Comparison of ENCODE assay signal across 21 cellular contexts in genomic region chr12:65294863-65295262, GRCh38. TPM values are rescaled to one million over a fixed set of nuclear protein-coding genes. Genes with fewer than 3 reads are reported as not detected.
DNase-seq lines count a peak whose midpoint lies in the region; ATAC-seq, FAIRE-seq and TF ChIP-seq lines count a peak whose summit lies in the region.
"Had no signal": no experiment of that assay in that cellular context is flagged by ENCODE, and none has a peak within 500 bp of the region (broad histone marks: within the 10 kb centered on the region; RNA-seq: fewer than 3 reads in every experiment).

No MANE protein-coding gene starts in this region.

- no TSS peak for BruUV-seq in endothelial cell of umbilical vein (replicated peaks; lab: Mats Ljungman, UMichigan)

- no peak overlapping the region for H2AFZ ChIP-seq in endothelial cell of umbilical vein (ENCODE audit: low read depth, low read length)

- intact Hi-C loops in heart left ventricle (cut with DNase I), result no loop called here
- intact Hi-C loops in left ventricle myocardium inferior (cut with micrococcal nuclease), result no loop called here
- intact Hi-C loops in endothelial cell of umbilical vein (cut with micrococcal nuclease), result no loop called here
- intact Hi-C loops in lower leg skin (cut with DNase I; ENCODE audit: low total_unique reads), result no loop called here
- intact Hi-C loops in CD4-positive, alpha-beta memory T cell (cut with micrococcal nuclease), result no loop called here

- peaks cover 0 to 58% (median 21%) of the 10 kb centered on the region in 12 donors for H3K4me1 ChIP-seq in heart left ventricle
- peaks cover 62% of the 10 kb centered on the region for H3K4me1 ChIP-seq in left ventricle myocardium inferior
- no peaks in the 10 kb centered on the region for H3K4me1 ChIP-seq in endothelial cell of umbilical vein (ENCODE audit: control insufficient read depth, extremely low read depth, insufficient read depth, low read length)
- H3K4me1 ChIP-seq in CD4-positive, alpha-beta memory T cell (ENCODE audit: insufficient read depth, low read length), result no peaks in the 10 kb centered on the region
- H3K4me1 ChIP-seq: A549, Caco-2, HAP-1 had no signal

- no peak for TF ChIP-seq POLR2A in heart left ventricle (IDR thresholded peaks at IDR 0.05)
- TF ChIP-seq POLR2A in endothelial cell of umbilical vein (IDR thresholded peaks at IDR 0.05; ENCODE audit: low read depth, low read length), result no peak
- TF ChIP-seq POLR2A in lower leg skin (IDR thresholded peaks at IDR 0.05), result no peak

- ATAC-seq in heart left ventricle, result peak in 3 of 4 donors; percentile 59 to 62 (median 61)
- ATAC-seq: A549; CD8-positive, alpha-beta T cell had no signal

- peak; percentile 44 for FAIRE-seq in endothelial cell of umbilical vein (lab: Jason Lieb, UNC)
- FAIRE-seq: A549, GM12892, H54 had no signal

- H3K9me1 ChIP-seq in endothelial cell of umbilical vein (replicated peaks; ENCODE audit: control insufficient read depth, extremely low read depth, insufficient read depth, low read length), result no peaks in the 10 kb centered on the region

- dilution Hi-C loops in endothelial cell of umbilical vein (cut with MboI; ENCODE audit: extremely low pct_ligation_motif_present, low sequenced_read_pairs), result no loop called here

- no peaks in the 10 kb centered on the region for H3K9me3 ChIP-seq in heart left ventricle
- H3K9me3 ChIP-seq in left ventricle myocardium inferior (replicated peaks), result no peaks in the 10 kb centered on the region
- no peaks in the 10 kb centered on the region for H3K9me3 ChIP-seq in endothelial cell of umbilical vein (replicated peaks; ENCODE audit: control insufficient read depth, insufficient read depth, low read length)
- H3K9me3 ChIP-seq in CD4-positive, alpha-beta memory T cell (ENCODE audit: control insufficient read depth in 1 of 2, low read length in 2 of 2), result no peaks in the 10 kb centered on the region
- H3K9me3 ChIP-seq: A549, Caco-2, HAP-1 had no signal

- no peak for TF ChIP-seq CTCF in heart left ventricle (IDR thresholded peaks at IDR 0.05)
- no peak for TF ChIP-seq CTCF in left ventricle myocardium inferior (IDR thresholded peaks at IDR 0.05; ENCODE audit: borderline replicate concordance)
- TF ChIP-seq CTCF in endothelial cell of umbilical vein (IDR thresholded peaks at IDR 0.05; ENCODE audit: extremely low read depth in 1 of 2, insufficient read depth in 1 of 2, low read depth in 1 of 2, low read length in 2 of 2), result no peak
- no peak for TF ChIP-seq CTCF in lower leg skin (IDR thresholded peaks at IDR 0.05)
- no peak for TF ChIP-seq CTCF in nephron progenitor cell (IDR thresholded peaks at IDR 0.05)

- CTCF ChIA-PET in endothelial cell of umbilical vein (lab: Charles Lee), result no interaction called here
- CTCF ChIA-PET in CD4-positive, alpha-beta memory T cell (lab: Charles Lee; ENCODE audit: partially characterized antibody), result no interaction called here

- peaks cover 2% of the 10 kb centered on the region for H4K20me1 ChIP-seq in endothelial cell of umbilical vein (replicated peaks; ENCODE audit: control insufficient read depth, extremely low read depth, insufficient read depth, low read length)

- H3K4me3 Mint-ChIP-seq in nephron progenitor cell, result no peak overlapping the region
- H3K4me3 Mint-ChIP-seq in CD4-positive, alpha-beta memory T cell, result no peak overlapping the region
- H3K4me3 Mint-ChIP-seq: CD8-positive, alpha-beta T cell; HFFc6 had no signal

- no peak for DNase-seq in heart left ventricle
- no peak for DNase-seq in left ventricle myocardium inferior
- peak; percentile 43 for DNase-seq in M059J (ENCODE audit: low read depth)
- no peak for DNase-seq in endothelial cell of umbilical vein (ENCODE audit: low read depth, low spot score)
- no peak for DNase-seq in lower leg skin (ENCODE audit: low spot score in 2 of 2)
- no peak for DNase-seq in nephron progenitor cell
- no peak for DNase-seq in CD4-positive, alpha-beta memory T cell
- DNase-seq: 8988T; ACHN; AML-193; C1 segment of cervical spinal cord; Caco-2; CD8-positive, alpha-beta T cell; DMS153; DND-41; GOT3; HFFc6 had no signal

- H3K27ac ChIP-seq in heart left ventricle (no peak overlapping the region), left ventricle myocardium inferior (replicated peaks) (no peak overlapping the region), endothelial cell of umbilical vein (ENCODE audit: insufficient read depth, low read depth, low read length) (no peak overlapping the region)
- H3K27ac ChIP-seq in CD4-positive, alpha-beta memory T cell (ENCODE audit: low read depth, low read length), result no peak overlapping the region
- H3K27ac ChIP-seq: A549 had no signal

- 67 to 77% (median 75%) methylated on average over 4 of the region's 4 CpGs for WGBS in heart left ventricle, 4 donors
- 81 to 85% methylated on average over 4 of the region's 4 CpGs for WGBS in lower leg skin, 2 donors

- no peak overlapping the region for H3K4me2 ChIP-seq in endothelial cell of umbilical vein (ENCODE audit: insufficient read depth, low read length)
- H3K4me2 ChIP-seq: A549 had no signal

- H3K36me3 ChIP-seq in heart left ventricle, result peaks cover 0 to 4% (median 0%) of the 10 kb centered on the region in 9 donors
- peaks cover 3% of the 10 kb centered on the region for H3K36me3 ChIP-seq in left ventricle myocardium inferior
- H3K36me3 ChIP-seq in endothelial cell of umbilical vein (ENCODE audit: control insufficient read depth in 2 of 2, extremely low read depth in 1 of 2, insufficient read depth in 2 of 2, low read length in 2 of 2), result no peaks in the 10 kb centered on the region
- H3K36me3 ChIP-seq in CD4-positive, alpha-beta memory T cell (ENCODE audit: insufficient read depth, low read length), result no peaks in the 10 kb centered on the region
- H3K36me3 ChIP-seq: HAP-1 had no signal

- H3K36me3 Mint-ChIP-seq in nephron progenitor cell (ENCODE audit: low read depth), result peaks cover 5% of the 10 kb centered on the region
- no peaks in the 10 kb centered on the region for H3K36me3 Mint-ChIP-seq in CD4-positive, alpha-beta memory T cell
- H3K36me3 Mint-ChIP-seq: CD8-positive, alpha-beta T cell had no signal

- H3K27ac Mint-ChIP-seq in nephron progenitor cell, result no peak overlapping the region
- H3K27ac Mint-ChIP-seq in CD4-positive, alpha-beta memory T cell, result no peak overlapping the region
- H3K27ac Mint-ChIP-seq: CD8-positive, alpha-beta T cell; HFFc6 had no signal

- no peaks in the 10 kb centered on the region for H3K9me3 Mint-ChIP-seq in nephron progenitor cell
- peaks cover 0 to 6% (median under 1%) of the 10 kb centered on the region in 8 donors for H3K9me3 Mint-ChIP-seq in CD4-positive, alpha-beta memory T cell

- H3K27me3 ChIP-seq in heart left ventricle, result no peaks in the 10 kb centered on the region
- H3K27me3 ChIP-seq in left ventricle myocardium inferior (ENCODE audit: low read depth), result no peaks in the 10 kb centered on the region
- H3K27me3 ChIP-seq in endothelial cell of umbilical vein (ENCODE audit: control insufficient read depth in 2 of 2, insufficient read depth in 2 of 2, low read length in 2 of 2), result no peaks in the 10 kb centered on the region
- H3K27me3 ChIP-seq in CD4-positive, alpha-beta memory T cell (ENCODE audit: insufficient read depth, low read length), result peaks cover 7% of the 10 kb centered on the region

- POLR2A ChIA-PET in endothelial cell of umbilical vein (lab: Charles Lee), result interaction anchor here (1.4 kb wide), 1 partner anchor 8 kb away, joined by 3 read pairs; no protein-coding TSS in a partner anchor
- POLR2A ChIA-PET in CD4-positive, alpha-beta memory T cell (lab: Charles Lee; ENCODE audit: partially characterized antibody), result no interaction called here

- no peaks in the 10 kb centered on the region for H3K27me3 Mint-ChIP-seq in nephron progenitor cell (ENCODE audit: low read depth, poor library complexity)
- peaks cover 6 to 18% of the 10 kb centered on the region in 2 donors for H3K27me3 Mint-ChIP-seq in CD4-positive, alpha-beta memory T cell

- H3K9ac ChIP-seq in endothelial cell of umbilical vein (replicated peaks; ENCODE audit: extremely low read depth, insufficient read depth, low read length), result no peak overlapping the region

- peaks cover 8% of the 10 kb centered on the region for H3K4me1 Mint-ChIP-seq in nephron progenitor cell
- no peaks in the 10 kb centered on the region for H3K4me1 Mint-ChIP-seq in CD4-positive, alpha-beta memory T cell

- peaks cover 61% of the 10 kb centered on the region for H3K79me2 ChIP-seq in endothelial cell of umbilical vein (ENCODE audit: control insufficient read depth, insufficient read depth, low read length)

- H3K4me3 ChIP-seq in heart left ventricle, result no peak overlapping the region
- no peak overlapping the region for H3K4me3 ChIP-seq in left ventricle myocardium inferior
- H3K4me3 ChIP-seq in endothelial cell of umbilical vein (replicated peaks in 1 of 3; ENCODE audit: insufficient read depth in 1 of 3, low read depth in 1 of 3, low read length in 3 of 3), result no peak overlapping the region
- no peak overlapping the region for H3K4me3 ChIP-seq in lower leg skin (ENCODE audit: low read depth, poor library complexity, severe bottlenecking)
- no peak overlapping the region for H3K4me3 ChIP-seq in CD4-positive, alpha-beta memory T cell (ENCODE audit: low read length in 2 of 2)
- H3K4me3 ChIP-seq: A549, HAP-1 had no signal

TF ChIP-seq in endothelial cell of umbilical vein, 7 proteins besides CTCF, POLR2A, EP300 and RAD21 (continues in another document):
- TF ChIP-seq, protein P1, sequence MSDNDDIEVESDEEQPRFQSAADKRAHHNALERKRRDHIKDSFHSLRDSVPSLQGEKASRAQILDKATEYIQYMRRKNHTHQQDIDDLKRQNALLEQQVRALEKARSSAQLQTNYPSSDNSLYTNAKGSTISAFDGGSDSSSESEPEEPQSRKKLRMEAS (IDR thresholded peaks at IDR 0.05; ENCODE audit: insufficient read depth, insufficient read length), result no peak
- no peak for TF ChIP-seq MYC (IDR thresholded peaks at IDR 0.05; ENCODE audit: low read depth, low read length)
- TF ChIP-seq POLR2AphosphoS5 (IDR thresholded peaks at IDR 0.05; ENCODE audit: insufficient read depth, low read depth, low read length), result no peak
- TF ChIP-seq GATA2 (IDR thresholded peaks at IDR 0.05; ENCODE audit: insufficient read depth, insufficient read length, low read depth, low read length), result no peak

RNA-seq across cellular contexts. Expression of gene MSRB3, which starts 16.4 kb away (rescaled TPM):
- total RNA-seq in heart left ventricle (100 to 1,000 TPM in 7 of 9 donors, 10 to 100 TPM in 2; 64.6 to 165 (median 129) TPM), left ventricle myocardium inferior (125 TPM), endothelial cell of umbilical vein (59.3 and 63.7 TPM in 2 replicates), lower leg skin (10 to 100 TPM in 1 of 4 donors, 1 to 10 TPM in 3; 6.1 to 16.6 (median 7.9) TPM)
- polyA plus RNA-seq in heart left ventricle (10 to 100 TPM; 54.1 to 71.5 TPM), endothelial cell of umbilical vein (17.4 and 20.0 TPM in 2 replicates)
- 16.8 and 26.0 TPM in 2 replicates for total RNA-seq in M059J (2014; rRNA removed; shearing (Covaris generic))
- 25.0 and 28.7 TPM in 2 replicates for polyA plus RNA-seq in endothelial cell of umbilical vein (2011; cell fraction: cytosol; rRNA removed)
- 31.3 and 37.3 TPM in 2 replicates for polyA plus RNA-seq in endothelial cell of umbilical vein (2011; cell fraction: nucleus; rRNA removed)
- 37.8 and 47.1 TPM in 2 replicates for polyA plus RNA-seq in endothelial cell of umbilical vein (2012)
- polyA minus RNA-seq in endothelial cell of umbilical vein, result 81.3 and 93.1 TPM in 2 replicates
- 5.6 TPM for polyA minus RNA-seq in endothelial cell of umbilical vein (2011; cell fraction: cytosol; rRNA and poly(A)+ RNA removed)
- 125 and 160 TPM in 2 replicates for polyA minus RNA-seq in endothelial cell of umbilical vein (2011; cell fraction: nucleus; rRNA and poly(A)+ RNA removed)
- total RNA-seq in CD4-positive, alpha-beta memory T cell, result not detected
- polyA plus RNA-seq in CD4-positive, alpha-beta memory T cell, result not detected
- total RNA-seq: CD8-positive, alpha-beta T cell had no signal

Comparison
In these comparisons a context has a peak if more than half of its experiments do, and no peak if none do; other contexts are left out.
1. RNA of gene MSRB3, which starts 16.4 kb away (total RNA-seq): 64.6 to 165 TPM in heart left ventricle, 125 TPM in left ventricle myocardium inferior (single experiment), 59.3 to 63.7 TPM in endothelial cell of umbilical vein, 16.8 to 26.0 TPM in M059J and 6.1 to 16.6 TPM in lower leg skin; not detected in CD4-positive, alpha-beta memory T cell; every median in the first group is over 4 times any median in the second.